In the genomic region with DNA sequence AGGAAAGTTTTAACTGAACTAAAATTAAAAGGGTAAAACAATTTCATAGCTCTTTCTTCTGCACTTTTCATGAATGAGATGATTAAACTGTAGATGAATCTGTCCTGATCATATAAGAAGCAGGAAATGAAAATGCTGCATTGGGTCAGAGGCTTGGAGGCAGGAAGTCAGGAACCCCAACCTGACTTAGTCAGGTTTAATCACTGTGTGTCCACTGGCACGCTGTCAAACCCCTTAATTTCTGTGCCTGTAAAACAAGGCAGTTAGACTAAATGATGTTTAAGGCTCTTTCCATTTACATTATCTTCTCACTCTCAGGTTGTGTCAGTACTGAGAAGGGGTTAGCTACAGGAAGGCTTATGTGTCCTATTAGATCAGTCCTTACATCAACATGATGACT, we compare ENCODE assay signal across 19 cellular contexts.
DNase-seq lines count a peak whose midpoint lies in the region; ATAC-seq and TF ChIP-seq lines count a peak whose summit lies in the region.
"Had no signal": no experiment of that assay in that cellular context is flagged by ENCODE, and none has a peak within 500 bp of the region (broad histone marks: within the 10 kb centered on the region; RNA-seq: fewer than 3 reads in every experiment).

No MANE protein-coding gene starts in this region.

- peaks cover 15% of the 10 kb centered on the region for H3F3A ChIP-seq in SK-N-SH (replicated peaks; ENCODE audit: insufficient read depth)

- peak; percentile 40 for ATAC-seq in GM18867 (IDR thresholded peaks at IDR 0.05; ENCODE audit: unreplicated experiment)
- ATAC-seq: GM23338, lower lobe of right lung, natural killer cell had no signal

- no peaks in the 10 kb centered on the region for H4K20me1 ChIP-seq in SK-N-SH (ENCODE audit: insufficient read depth)
- H4K20me1 ChIP-seq: BLaER1 treated with 17β-estradiol and CSF1 and Interleukin-3, amounts not matched to agents 10 nM and 100 nM had no signal

- H3K79me2 ChIP-seq in SK-N-SH (ENCODE audit: insufficient read depth), result no peaks in the 10 kb centered on the region

- no peaks in the 10 kb centered on the region for H3K79me1 ChIP-seq in neuronal stem cell (ENCODE audit: low read depth, low read length)

- POLR2A ChIA-PET in SK-N-SH (lab: Yijun Ruan, JAX), result no interaction called here

- 0 out of 4 replicates have a peak, but pooled peaks of 1 of the 2 experiments have one; percentile 36 for TF ChIP-seq EP300 in SK-N-SH (IDR thresholded peaks at IDR 0.05; ENCODE audit: borderline replicate concordance in 1 of 2, low read depth in 1 of 2, low read length in 1 of 2)

- peak overlapping the region in 1 of 2 experiments; percentile 70; a peak in 2 of 4 replicates for H3K27ac ChIP-seq in SK-N-SH (ENCODE audit: low read depth in 2 of 2, low read length in 1 of 2)
- H3K27ac ChIP-seq in neuronal stem cell (replicated peaks; ENCODE audit: low read length), result no peak overlapping the region
- H3K27ac ChIP-seq: ascending aorta; BLaER1 treated with 17β-estradiol and CSF1 and Interleukin-3, amounts not matched to agents 10 nM and 100 nM; dorsolateral prefrontal cortex; lower lobe of right lung; tibial artery; VCaP had no signal

- no peaks in the 10 kb centered on the region for H3K9me2 ChIP-seq in SK-N-SH

- peak overlapping the region; percentile 58 for H2AFZ ChIP-seq in SK-N-SH (ENCODE audit: low read depth)
- H2AFZ ChIP-seq in neuronal stem cell (ENCODE audit: low read length), result no peak overlapping the region
- H2AFZ ChIP-seq: GM23338 had no signal

- peak; percentile 38 for DNase-seq in HPDE6-E6E7 (ENCODE audit: extremely low spot score)
- no peak for DNase-seq in SK-N-SH
- peak; percentile 74 for DNase-seq in kidney tubule cell (ENCODE audit: low spot score)
- DNase-seq in activated CD4-positive, alpha-beta T cell treated with anti-CD3 and anti-CD28 coated beads, Interleukin-2, amount 50 U/mL, for 48 hours, result no peak
- DNase-seq in neuronal stem cell (ENCODE audit: low spot score), result no peak
- no peak for DNase-seq in NCI-H187 (lab: John Stamatoyannopoulos, UW)
- DNase-seq: activated gamma-delta T cell treated with Interleukin-2 at 50 U/mL for 16 hours; dorsolateral prefrontal cortex; Karpas-422; lower lobe of right lung; natural killer cell; NCI-H1930; stimulated activated CD8-positive, alpha-beta memory T cell treated with anti-CD3 and anti-CD28 coated beads, Interleukin-4, amount 100 ng/mL, for 48 hours; tibial artery had no signal

- no peak for TF ChIP-seq RAD21 in SK-N-SH (IDR thresholded peaks at IDR 0.05; ENCODE audit: low read length)

- H4K8ac ChIP-seq in neuronal stem cell (ENCODE audit: low read depth, low read length), result no peak overlapping the region

- no peak overlapping the region for H4K91ac ChIP-seq in neuronal stem cell (ENCODE audit: low read depth, low read length, poor library complexity)

- H3K14ac ChIP-seq in neuronal stem cell (ENCODE audit: low read length), result no peak overlapping the region

- no peak overlapping the region for H2BK120ac ChIP-seq in neuronal stem cell (ENCODE audit: low read depth, low read length)

- CTCF ChIA-PET in SK-N-SH (lab: Yijun Ruan, JAX), result no interaction called here

- H3K27me3 ChIP-seq in SK-N-SH (ENCODE audit: insufficient read depth) (no peaks in the 10 kb centered on the region), neuronal stem cell (ENCODE audit: control insufficient read depth in 3 of 3, insufficient read depth in 3 of 3, low read depth in 1 of 3, low read length in 3 of 3) (no peaks in the 10 kb centered on the region)
- H3K27me3 ChIP-seq: ascending aorta; BLaER1 treated with 17β-estradiol and CSF1 and Interleukin-3, amounts not matched to agents 10 nM and 100 nM; dorsolateral prefrontal cortex; tibial artery had no signal

- no peak overlapping the region for H2BK5ac ChIP-seq in neuronal stem cell (ENCODE audit: low read length)

- H2AK5ac ChIP-seq in neuronal stem cell (ENCODE audit: low read depth, low read length), result no peak overlapping the region

- no peak for TF ChIP-seq CTCF in SK-N-SH (IDR thresholded peaks at IDR 0.05)

- H3K9ac ChIP-seq in SK-N-SH (no peak overlapping the region), neuronal stem cell (ENCODE audit: low read depth, low read length, poor library complexity) (no peak overlapping the region)
- H3K9ac ChIP-seq: BLaER1 treated with 17β-estradiol and CSF1 and Interleukin-3, amounts not matched to agents 10 nM and 100 nM had no signal

- H3K23ac ChIP-seq in neuronal stem cell (ENCODE audit: low read depth, low read length, poor library complexity), result no peak overlapping the region

- H3K18ac ChIP-seq in neuronal stem cell (ENCODE audit: low read length), result no peak overlapping the region

- no peak overlapping the region for H3K4ac ChIP-seq in neuronal stem cell (ENCODE audit: low read length)

- H3K4me2 ChIP-seq in SK-N-SH (peak overlapping the region; percentile 39; the same call in 1 of the 2 replicates), neuronal stem cell (ENCODE audit: insufficient read depth, low read length, poor library complexity, severe bottlenecking) (no peak overlapping the region)
- H3K4me2 ChIP-seq: GM23338 had no signal

- no peak overlapping the region for H2BK12ac ChIP-seq in neuronal stem cell (ENCODE audit: low read length)

- peaks cover 0 to 17% of the 10 kb centered on the region in 2 experiments; a peak in 1 of 4 replicates for H3K4me1 ChIP-seq in SK-N-SH (ENCODE audit: control insufficient read depth in 1 of 2, insufficient read depth in 2 of 2, low read depth in 1 of 2, low read length in 1 of 2)
- H3K4me1 ChIP-seq in neuronal stem cell (ENCODE audit: control insufficient read depth in 2 of 2, insufficient read depth in 1 of 2, low read depth in 1 of 2, low read length in 2 of 2), result no peaks in the 10 kb centered on the region
- H3K4me1 ChIP-seq: ascending aorta; BLaER1 treated with 17β-estradiol and CSF1 and Interleukin-3, amounts not matched to agents 10 nM and 100 nM; lower lobe of right lung; tibial artery had no signal

- H3K9me3 ChIP-seq in SK-N-SH (no peaks in the 10 kb centered on the region), neuronal stem cell (replicated peaks in 1 of 2; ENCODE audit: control insufficient read depth in 2 of 2, insufficient read depth in 1 of 2, low read depth in 1 of 2, low read length in 2 of 2) (no peaks in the 10 kb centered on the region)
- H3K9me3 ChIP-seq: ascending aorta; BLaER1 treated with 17β-estradiol and CSF1 and Interleukin-3, amounts not matched to agents 10 nM and 100 nM; lower lobe of right lung; tibial artery had no signal

- 0% methylated on average over 1 of the region's 1 CpG for WGBS in SK-N-SH (ENCODE audit: low lambda C conversion rate)
- WGBS in neuronal stem cell (ENCODE audit: extremely low coverage in 2 of 2, insufficient read length in 2 of 2, insufficient replicate concordance in 1 of 2), 2 donors, result no CpG with 5 or more reads among the region's 1 CpG

- H3K36me3 ChIP-seq in SK-N-SH (replicated peaks in 1 of 2; ENCODE audit: control insufficient read depth in 1 of 2, insufficient read depth in 2 of 2, low read length in 1 of 2) (no peaks in the 10 kb centered on the region), neuronal stem cell (replicated peaks in 1 of 2; ENCODE audit: control insufficient read depth in 2 of 2, insufficient read depth in 2 of 2, low read length in 2 of 2) (no peaks in the 10 kb centered on the region)
- H3K36me3 ChIP-seq: ascending aorta; BLaER1 treated with 17β-estradiol and CSF1 and Interleukin-3, amounts not matched to agents 10 nM and 100 nM; lower lobe of right lung; tibial artery had no signal

- H2BK15ac ChIP-seq in neuronal stem cell (ENCODE audit: low read length), result no peak overlapping the region

- H3K4me3 ChIP-seq in SK-N-SH (ENCODE audit: low read depth in 2 of 2, low read length in 1 of 2) (no peak overlapping the region), neuronal stem cell (ENCODE audit: low read length in 2 of 2) (no peak overlapping the region)
- H3K4me3 ChIP-seq: ascending aorta; BLaER1 treated with 17β-estradiol and CSF1 and Interleukin-3, amounts not matched to agents 10 nM and 100 nM; dorsolateral prefrontal cortex; GM23338; lower lobe of right lung; tibial artery had no signal

TF ChIP-seq in SK-N-SH, 30 proteins besides CTCF, POLR2A, EP300 and RAD21:
- TF ChIP-seq NFIC (IDR thresholded peaks at IDR 0.05; ENCODE audit: borderline replicate concordance) (peak; percentile 51), FOSL2 (IDR thresholded peaks at IDR 0.05; ENCODE audit: borderline replicate concordance, low read depth) (peak; percentile 37; the same call in 1 of the 2 replicates)
- TF ChIP-seq, protein P1, sequence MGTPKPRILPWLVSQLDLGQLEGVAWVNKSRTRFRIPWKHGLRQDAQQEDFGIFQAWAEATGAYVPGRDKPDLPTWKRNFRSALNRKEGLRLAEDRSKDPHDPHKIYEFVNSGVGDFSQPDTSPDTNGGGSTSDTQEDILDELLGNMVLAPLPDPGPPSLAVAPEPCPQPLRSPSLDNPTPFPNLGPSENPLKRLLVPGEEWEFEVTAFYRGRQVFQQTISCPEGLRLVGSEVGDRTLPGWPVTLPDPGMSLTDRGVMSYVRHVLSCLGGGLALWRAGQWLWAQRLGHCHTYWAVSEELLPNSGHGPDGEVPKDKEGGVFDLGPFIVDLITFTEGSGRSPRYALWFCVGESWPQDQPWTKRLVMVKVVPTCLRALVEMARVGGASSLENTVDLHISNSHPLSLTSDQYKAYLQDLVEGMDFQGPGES (IDR thresholded peaks at IDR 0.05; ENCODE audit: low read depth, low read length), result no peak
- TF ChIP-seq, protein P2, sequence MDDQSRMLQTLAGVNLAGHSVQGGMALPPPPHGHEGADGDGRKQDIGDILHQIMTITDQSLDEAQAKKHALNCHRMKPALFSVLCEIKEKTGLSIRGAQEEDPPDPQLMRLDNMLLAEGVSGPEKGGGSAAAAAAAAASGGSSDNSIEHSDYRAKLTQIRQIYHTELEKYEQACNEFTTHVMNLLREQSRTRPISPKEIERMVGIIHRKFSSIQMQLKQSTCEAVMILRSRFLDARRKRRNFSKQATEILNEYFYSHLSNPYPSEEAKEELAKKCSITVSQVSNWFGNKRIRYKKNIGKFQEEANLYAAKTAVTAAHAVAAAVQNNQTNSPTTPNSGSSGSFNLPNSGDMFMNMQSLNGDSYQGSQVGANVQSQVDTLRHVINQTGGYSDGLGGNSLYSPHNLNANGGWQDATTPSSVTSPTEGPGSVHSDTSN (IDR thresholded peaks at IDR 0.05), result peak; percentile 55

Comparison
In these comparisons a context has a peak if more than half of its experiments do, and no peak if none do; other contexts are left out.
1. DNase-seq: peak in HPDE6-E6E7 (single experiment) and kidney tubule cell (single experiment); none in SK-N-SH (single experiment), activated CD4-positive, alpha-beta T cell treated with anti-CD3 and anti-CD28 coated beads, Interleukin-2, amount 50 U/mL, for 48 hours (0 of 2), neuronal stem cell (single experiment) and NCI-H187 (0 of 2).